In the genomic region with DNA sequence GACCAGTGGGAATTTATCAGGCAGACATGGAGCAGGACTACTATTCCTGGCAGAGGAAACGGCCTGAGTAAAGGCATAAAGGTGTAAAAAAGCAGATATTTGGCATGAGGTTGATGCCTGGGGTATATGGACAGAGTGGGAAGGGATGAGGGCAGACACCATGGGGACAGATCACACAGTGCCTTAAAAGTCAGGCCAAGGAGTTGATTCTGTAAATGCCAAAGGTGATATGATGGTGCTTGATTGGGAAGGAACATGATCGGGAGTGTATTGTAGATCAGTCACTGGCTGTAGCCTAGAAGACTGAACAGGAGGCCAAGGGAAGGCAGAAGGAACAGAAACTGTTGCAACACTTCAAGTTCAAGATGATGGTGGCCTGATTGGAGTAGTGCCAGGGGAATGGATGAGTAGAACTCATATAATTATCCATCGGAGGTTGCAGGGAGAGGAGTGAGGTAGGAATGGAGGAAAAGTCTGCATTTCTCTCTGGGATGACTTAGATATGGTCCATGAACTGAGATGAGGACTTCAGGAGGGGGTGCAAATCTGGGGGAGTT, we compare ENCODE assay signal across 15 cellular contexts.
A peak's percentile ranks its signal among the peaks of the same experiment; 100 is the strongest.
DNase-seq lines count a peak whose midpoint lies in the region; ATAC-seq, FAIRE-seq and TF ChIP-seq lines count a peak whose summit lies in the region.
"Had no signal": no experiment of that assay in that cellular context is flagged by ENCODE, and none has a peak within 500 bp of the region (broad histone marks: within the 10 kb centered on the region; RNA-seq: fewer than 3 reads in every experiment).

No MANE protein-coding gene starts in this region.

- TF ChIP-seq CTCF in MCF 10A (IDR thresholded peaks at IDR 0.05; ENCODE audit: unreplicated experiment) (no peak), breast epithelium (IDR thresholded peaks at IDR 0.05) (no peak), H1 (IDR thresholded peaks at IDR 0.05; ENCODE audit: control extremely low read depth in 1 of 3, insufficient read depth in 1 of 3, low read depth in 1 of 3, low read length in 3 of 3) (no peak), upper lobe of right lung (IDR thresholded peaks at IDR 0.05) (no peak)

- H2BK5ac ChIP-seq in H1 (ENCODE audit: low read depth, low read length): no peak overlapping the region

- H3K56ac ChIP-seq in H1 (replicated peaks; ENCODE audit: insufficient read length, low read depth, low read length): no peak overlapping the region

- no peak for FAIRE-seq in H1 (lab: Jason Lieb, UNC)
- FAIRE-seq: GM12892, H54 had no signal

- H3K18ac ChIP-seq in H1 (ENCODE audit: extremely low read depth, low read length): no peak overlapping the region

- no peak overlapping the region for H3K4me3 ChIP-seq in breast epithelium
- H3K4me3 ChIP-seq in H1 (ENCODE audit: extremely low read depth in 1 of 4, insufficient read depth in 2 of 4, low read depth in 3 of 4, low read length in 4 of 4): no peak overlapping the region
- H3K4me3 ChIP-seq in upper lobe of right lung: no peak overlapping the region
- H3K4me3 ChIP-seq: BLaER1 treated with 17β-estradiol and CSF1 and Interleukin-3, amounts not matched to agents 10 nM and 100 nM had no signal

- no peaks in the 10 kb centered on the region for H3K9me3 Mint-ChIP-seq in MCF 10A (ENCODE audit: unreplicated experiment)

- no peak overlapping the region; the same call in 1 of the 2 replicates for H2BK20ac ChIP-seq in H1 (ENCODE audit: low read length)

- no peaks in the 10 kb centered on the region for H4K20me1 ChIP-seq in H1 (replicated peaks in 1 of 2; ENCODE audit: control insufficient read depth in 1 of 2, insufficient read depth in 2 of 2, low read length in 2 of 2)
- H4K20me1 ChIP-seq: BLaER1 treated with 17β-estradiol and CSF1 and Interleukin-3, amounts not matched to agents 10 nM and 100 nM had no signal

- no peaks in the 10 kb centered on the region for H3K23me2 ChIP-seq in H1 (ENCODE audit: low read depth, low read length)

- no peak overlapping the region for H3K4me3 Mint-ChIP-seq in MCF 10A (ENCODE audit: unreplicated experiment)

- CTCF ChIA-PET in MCF 10A (lab: Yijun Ruan, JAX): no interaction called here
- CTCF ChIA-PET in H1 (lab: Charles Lee; ENCODE audit: partially characterized antibody): interaction anchor here (0.6 to 1.5 kb wide), 2 partner anchors 9 to 605 kb away, joined by 3 to 4 read pairs; no protein-coding TSS in a partner anchor

- H3K36me3 ChIP-seq in breast epithelium: no peaks in the 10 kb centered on the region
- no peaks in the 10 kb centered on the region for H3K36me3 ChIP-seq in H1 (ENCODE audit: control insufficient read depth in 2 of 4, insufficient read depth in 4 of 4, low read length in 3 of 4)
- H3K36me3 ChIP-seq in upper lobe of right lung: no peaks in the 10 kb centered on the region
- H3K36me3 ChIP-seq: BLaER1 treated with 17β-estradiol and CSF1 and Interleukin-3, amounts not matched to agents 10 nM and 100 nM had no signal

- no peak overlapping the region for H2BK120ac ChIP-seq in H1 (replicated peaks; ENCODE audit: low read depth, low read length)

- TF ChIP-seq POLR2A in breast epithelium (IDR thresholded peaks at IDR 0.05) (no peak), H1 (IDR thresholded peaks at IDR 0.05; ENCODE audit: control extremely low read depth in 1 of 2, low read depth in 2 of 2, low read length in 2 of 2) (no peak)

- no peak overlapping the region for H4K91ac ChIP-seq in H1 (replicated peaks; ENCODE audit: insufficient read length, low read length)

- H3K4me1 ChIP-seq in breast epithelium (no peaks in the 10 kb centered on the region), H1 (replicated peaks in 1 of 4; ENCODE audit: control insufficient read depth in 3 of 4, insufficient read depth in 4 of 4, low read length in 3 of 4) (peaks cover 2 to 13% (median 7%) of the 10 kb centered on the region in 4 experiments; a peak in 6 of 7 replicates), upper lobe of right lung (no peaks in the 10 kb centered on the region)

- H3K14ac ChIP-seq in H1 (ENCODE audit: insufficient read length): no peak overlapping the region

- TF ChIP-seq EP300 in H1 (IDR thresholded peaks at IDR 0.05; ENCODE audit: borderline replicate concordance in 1 of 2, low read depth in 2 of 2, low read length in 2 of 2): no peak

- H3K4me2 ChIP-seq in H1 (ENCODE audit: insufficient read depth in 1 of 2, low read depth in 2 of 2, low read length in 2 of 2): no peak overlapping the region
- H3K4me2 ChIP-seq: SK-N-SH had no signal

- H2BK12ac ChIP-seq in H1 (ENCODE audit: low read depth, low read length): peak overlapping the region; percentile 30; the same call in 1 of the 2 replicates

- H3K9me3 ChIP-seq in breast epithelium: no peaks in the 10 kb centered on the region
- H3K9me3 ChIP-seq in H1 (ENCODE audit: insufficient read depth in 2 of 2, low read depth in 1 of 2, low read length in 1 of 2): no peaks in the 10 kb centered on the region
- H3K9me3 ChIP-seq in upper lobe of right lung: no peaks in the 10 kb centered on the region
- H3K9me3 ChIP-seq: SK-N-SH had no signal

- H3K27ac ChIP-seq in breast epithelium (no peak overlapping the region), H1 (ENCODE audit: low read depth, low read length) (no peak overlapping the region), upper lobe of right lung (no peak overlapping the region)
- H3K27ac ChIP-seq: BLaER1 treated with 17β-estradiol and CSF1 and Interleukin-3, amounts not matched to agents 10 nM and 100 nM had no signal

- H3K23ac ChIP-seq in H1 (ENCODE audit: insufficient read length): no peak overlapping the region

- no peak overlapping the region for H3K4ac ChIP-seq in H1 (replicated peaks; ENCODE audit: insufficient read length, low read depth, low read length)

- no peak overlapping the region for H3K9ac ChIP-seq in H1 (replicated peaks in 1 of 4; ENCODE audit: extremely low read depth in 1 of 4, low read depth in 3 of 4, low read length in 3 of 4)
- H3K9ac ChIP-seq: BLaER1 treated with 17β-estradiol and CSF1 and Interleukin-3, amounts not matched to agents 10 nM and 100 nM; SK-N-SH had no signal

- H2AFZ ChIP-seq in H1 (ENCODE audit: low read length): no peak overlapping the region

- ATAC-seq in upper lobe of right lung (peak; percentile 57), HG02763 (IDR thresholded peaks at IDR 0.05; ENCODE audit: unreplicated experiment) (no peak), Right ventricle myocardium superior (ENCODE audit: poor library complexity) (no peak)

- no peaks in the 10 kb centered on the region for H3K79me1 ChIP-seq in H1 (ENCODE audit: low read depth, low read length)

- DNase-seq in MCF 10A (ENCODE audit: unreplicated experiment): peak; percentile 10
- DNase-seq in breast epithelium (ENCODE audit: low spot score in 2 of 2): no peak
- DNase-seq in NOMO-1 treated with dmso at 0.1 percent for 144 hours (lab: John Stamatoyannopoulos, UW; ENCODE audit: unreplicated experiment): peak; percentile 24
- no peak for DNase-seq in H1 (ENCODE audit: low read depth in 1 of 2, low spot score in 2 of 2)
- no peak for DNase-seq in upper lobe of right lung
- no peak for DNase-seq in retina
- DNase-seq in Right ventricle myocardium superior: no peak
- DNase-seq: GF-D8, Karpas-422, T-helper 1 cell had no signal

- H2BK15ac ChIP-seq in H1 (ENCODE audit: low read length): peak overlapping the region; percentile 76; the same call in 1 of the 2 replicates

- peaks cover 6% of the 10 kb centered on the region for H3K4me1 Mint-ChIP-seq in MCF 10A (ENCODE audit: insufficient read depth, unreplicated experiment)

- no peaks in the 10 kb centered on the region for H3K27me3 Mint-ChIP-seq in MCF 10A (ENCODE audit: insufficient read depth, unreplicated experiment)

- TF ChIP-seq RAD21 in H1 (IDR thresholded peaks at IDR 0.05 in 1 of 2, conservative IDR thresholded peaks at IDR 0.05 in 1 of 2; ENCODE audit: low read depth in 2 of 2, low read length in 2 of 2): no peak

- POLR2A ChIA-PET in MCF 10A (lab: Yijun Ruan, JAX) (no interaction called here), H1 (lab: Charles Lee; ENCODE audit: partially characterized antibody) (no interaction called here)

- H3K36me3 Mint-ChIP-seq in MCF 10A (ENCODE audit: insufficient read depth, unreplicated experiment): no peaks in the 10 kb centered on the region

- peak overlapping the region; percentile 68; the same call in 1 of the 2 replicates for H2AK5ac ChIP-seq in H1 (ENCODE audit: low read depth, low read length)

- H3K27me3 ChIP-seq in breast epithelium (no peaks in the 10 kb centered on the region), H1 (replicated peaks in 1 of 4; ENCODE audit: control insufficient read depth in 3 of 4, extremely low read depth in 1 of 4, insufficient read depth in 3 of 4, low read length in 3 of 4) (peaks cover 0 to 3% (median 0%) of the 10 kb centered on the region in 4 experiments; a peak in 2 of 7 replicates), upper lobe of right lung (no peaks in the 10 kb centered on the region)
- H3K27me3 ChIP-seq: BLaER1 treated with 17β-estradiol and CSF1 and Interleukin-3, amounts not matched to agents 10 nM and 100 nM had no signal

- H3K27ac Mint-ChIP-seq in MCF 10A (ENCODE audit: low read depth, unreplicated experiment): no peak overlapping the region

- H4K5ac ChIP-seq in H1 (ENCODE audit: insufficient read length, low read depth, low read length): no peak overlapping the region

- 98% methylated on average over 3 of the region's 3 CpGs; no CpG with 5 or more reads in 1 of the 2 experiments for WGBS in H1 (ENCODE audit: extremely low coverage in 1 of 2, insufficient coverage in 1 of 2, insufficient read length in 1 of 2, insufficient replicate concordance in 2 of 2, low coverage in 1 of 2, low lambda C conversion rate in 2 of 2, missing lambda C conversion rate in 1 of 2), 2 experiments

- intact Hi-C loops in MCF 10A (cut with micrococcal nuclease) (no loop called here), breast epithelium (cut with DNase I; ENCODE audit: low total_unique reads) (no loop called here), upper lobe of right lung (cut with DNase I) (no loop called here), Right ventricle myocardium superior (cut with DNase I) (no loop called here)

- H4K8ac ChIP-seq in H1 (ENCODE audit: extremely low read depth, insufficient read depth, low read length): no peak overlapping the region

- H3K79me2 ChIP-seq in H1 (ENCODE audit: control insufficient read depth in 1 of 2, insufficient read depth in 2 of 2, low read length in 2 of 2): no peaks in the 10 kb centered on the region

- no TSS peak for BruUV-seq in MCF 10A (replicated peaks; lab: Mats Ljungman, UMichigan)

TF ChIP-seq in H1, 55 proteins besides CTCF, POLR2A, EP300 and RAD21 (continues in another document):
- TF ChIP-seq, protein P1, sequence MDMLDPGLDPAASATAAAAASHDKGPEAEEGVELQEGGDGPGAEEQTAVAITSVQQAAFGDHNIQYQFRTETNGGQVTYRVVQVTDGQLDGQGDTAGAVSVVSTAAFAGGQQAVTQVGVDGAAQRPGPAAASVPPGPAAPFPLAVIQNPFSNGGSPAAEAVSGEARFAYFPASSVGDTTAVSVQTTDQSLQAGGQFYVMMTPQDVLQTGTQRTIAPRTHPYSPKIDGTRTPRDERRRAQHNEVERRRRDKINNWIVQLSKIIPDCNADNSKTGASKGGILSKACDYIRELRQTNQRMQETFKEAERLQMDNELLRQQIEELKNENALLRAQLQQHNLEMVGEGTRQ (IDR thresholded peaks at IDR 0.05; ENCODE audit: low read length): no peak
- TF ChIP-seq RNF2 (IDR thresholded peaks at IDR 0.05; ENCODE audit: borderline replicate concordance, low read depth, low read length, missing control alignments, poor library complexity, severe bottlenecking): no peak
- no peak for TF ChIP-seq TAF1 (IDR thresholded peaks at IDR 0.05; ENCODE audit: low read depth, low read length)

Comparison
In these comparisons a context has a peak if more than half of its experiments do, and no peak if none do; other contexts are left out.
1. DNase-seq: peak in MCF 10A (single experiment) and NOMO-1 treated with dmso at 0.1 percent for 144 hours (single experiment); none in breast epithelium (0 of 2), H1 (0 of 2), upper lobe of right lung (single experiment), retina (single experiment) and Right ventricle myocardium superior (single experiment).